ENCODE assay signal across 11 cellular contexts in the genomic region with DNA sequence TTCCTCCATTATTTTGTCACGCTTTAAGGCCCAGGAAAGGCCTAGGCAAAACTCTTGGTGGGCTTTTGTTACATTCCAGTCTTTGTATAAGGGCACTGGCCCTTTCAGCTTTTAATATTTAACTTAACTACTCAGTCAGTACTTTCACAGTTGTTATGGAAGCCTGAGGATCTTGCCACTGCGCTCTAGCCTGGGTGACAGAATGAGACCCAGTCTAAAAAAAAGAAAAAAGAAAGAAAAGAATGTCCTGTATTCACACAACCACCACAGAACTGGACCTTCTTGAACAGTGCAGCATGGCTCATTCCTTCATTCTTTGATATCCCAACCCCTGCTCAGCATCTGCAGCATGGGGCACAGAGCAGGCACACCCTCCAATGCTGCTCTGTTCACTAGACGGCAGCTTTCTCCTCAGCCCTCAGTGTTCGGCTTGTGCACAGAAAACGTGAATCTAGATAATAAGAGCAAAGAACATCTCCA. TPM values are rescaled to one million over a fixed set of nuclear protein-coding genes. Genes with fewer than 3 reads are reported as not detected.
DNase-seq lines count a peak whose midpoint lies in the region; ATAC-seq and TF ChIP-seq lines count a peak whose summit lies in the region.
"Had no signal": no experiment of that assay in that cellular context is flagged by ENCODE, and none has a peak within 500 bp of the region (broad histone marks: within the 10 kb centered on the region; RNA-seq: fewer than 3 reads in every experiment).

No MANE protein-coding gene starts in this region.

- H3K36me3 ChIP-seq in BLaER1 treated with 17β-estradiol and CSF1 and Interleukin-3, amounts not matched to agents 10 nM and 100 nM: no peaks in the 10 kb centered on the region
- H3K36me3 ChIP-seq in mesodermal cell (ENCODE audit: control insufficient read depth, insufficient read depth, low read length) (no peaks in the 10 kb centered on the region), osteoblast (ENCODE audit: insufficient read depth, low read length) (no peaks in the 10 kb centered on the region), upper lobe of right lung (no peaks in the 10 kb centered on the region)

- ATAC-seq in HG02678 (IDR thresholded peaks at IDR 0.05; ENCODE audit: unreplicated experiment) (peak; percentile 2), upper lobe of right lung (no peak)
- ATAC-seq: activated T-cell treated with anti-CD3 and anti-CD28 coated beads, Interleukin-2, amount 50 U/mL, for 72 hours had no signal

- H3K4me2 ChIP-seq in BLaER1 treated with 17β-estradiol and CSF1 and Interleukin-3, amounts not matched to agents 10 nM and 100 nM: peak overlapping the region; percentile 80 to 94 (median 88)
- H3K4me2 ChIP-seq in osteoblast (ENCODE audit: insufficient read depth, low read length): no peak overlapping the region

- no peaks in the 10 kb centered on the region for H3K79me2 ChIP-seq in osteoblast (ENCODE audit: insufficient read depth, low read length)

- DNase-seq in osteoblast (ENCODE audit: insufficient read length, low spot score, missing footprints): no peak
- no peak for DNase-seq in upper lobe of right lung
- no peak for DNase-seq in SHP77 (lab: John Stamatoyannopoulos, UW)
- DNase-seq in activated CD4-positive, alpha-beta T cell treated with anti-CD3 and anti-CD28 coated beads for 4 hours: no peak
- DNase-seq: activated T-cell treated with anti-CD3 and anti-CD28 coated beads, Interleukin-2, amount 50 U/mL, for 72 hours; HCEC 1CT had no signal

- H3K4me3 ChIP-seq in BLaER1 treated with 17β-estradiol and CSF1 and Interleukin-3, amounts not matched to agents 10 nM and 100 nM: peak overlapping the region in 3 of 10 experiments; percentile 9 to 55 (median 12); a peak in 2 of 20 replicates
- no peak overlapping the region for H3K4me3 ChIP-seq in mesodermal cell (ENCODE audit: extremely low read depth, insufficient read depth, low read length, poor library complexity, severe bottlenecking)
- H3K4me3 ChIP-seq in osteoblast (ENCODE audit: insufficient read depth, low read length): no peak overlapping the region
- no peak overlapping the region for H3K4me3 ChIP-seq in upper lobe of right lung

- peaks cover 33 to 82% (median 54%) of the 10 kb centered on the region in 10 experiments for H3K4me1 ChIP-seq in BLaER1 treated with 17β-estradiol and CSF1 and Interleukin-3, amounts not matched to agents 10 nM and 100 nM
- peaks cover 17% of the 10 kb centered on the region for H3K4me1 ChIP-seq in mesodermal cell (ENCODE audit: control insufficient read depth, insufficient read depth, low read length, poor library complexity, severe bottlenecking)
- H3K4me1 ChIP-seq in osteoblast (ENCODE audit: insufficient read depth, low read length): peaks cover 12% of the 10 kb centered on the region
- H3K4me1 ChIP-seq in upper lobe of right lung: peaks cover 17% of the 10 kb centered on the region

- no peaks in the 10 kb centered on the region for H4K20me1 ChIP-seq in BLaER1 treated with 17β-estradiol and CSF1 and Interleukin-3, amounts not matched to agents 10 nM and 100 nM
- no peaks in the 10 kb centered on the region for H4K20me1 ChIP-seq in osteoblast (ENCODE audit: insufficient read depth, low read length)

- no peaks in the 10 kb centered on the region for H3K27me3 ChIP-seq in BLaER1 treated with 17β-estradiol and CSF1 and Interleukin-3, amounts not matched to agents 10 nM and 100 nM
- H3K27me3 ChIP-seq in osteoblast (ENCODE audit: insufficient read depth, low read length) (no peaks in the 10 kb centered on the region), upper lobe of right lung (no peaks in the 10 kb centered on the region)

- H3K9me3 ChIP-seq in BLaER1 treated with 17β-estradiol and CSF1 and Interleukin-3, amounts not matched to agents 10 nM and 100 nM (replicated peaks in 1 of 11): peaks cover 7 to 15% (median 12%) of the 10 kb centered on the region in 11 experiments; a peak in 18 of 22 replicates
- H3K9me3 ChIP-seq in mesodermal cell (ENCODE audit: control insufficient read depth, low read length) (no peaks in the 10 kb centered on the region), osteoblast (ENCODE audit: low read depth, low read length) (no peaks in the 10 kb centered on the region), upper lobe of right lung (no peaks in the 10 kb centered on the region)

- intact Hi-C loops in upper lobe of right lung (cut with DNase I): no loop called here

- WGBS in mesodermal cell (ENCODE audit: insufficient coverage in 2 of 2), 2 experiments: 84 to 93% methylated on average over 3 of the region's 5 CpGs

- no peak for TF ChIP-seq CTCF in osteoblast (IDR thresholded peaks at IDR 0.05; ENCODE audit: extremely low read depth, low read depth, low read length)
- no peak for TF ChIP-seq CTCF in upper lobe of right lung (IDR thresholded peaks at IDR 0.05)

- H2AFZ ChIP-seq in osteoblast (ENCODE audit: low read length): no peak overlapping the region

- H3K9ac ChIP-seq in BLaER1 treated with 17β-estradiol and CSF1 and Interleukin-3, amounts not matched to agents 10 nM and 100 nM: peak overlapping the region; percentile 40 to 78 (median 72); a peak in 20 of 22 replicates

- peak overlapping the region in 10 of 11 experiments; percentile 68 to 92 (median 85); a peak in 20 of 22 replicates for H3K27ac ChIP-seq in BLaER1 treated with 17β-estradiol and CSF1 and Interleukin-3, amounts not matched to agents 10 nM and 100 nM
- H3K27ac ChIP-seq in angular gyrus (ENCODE audit: low read depth, low read length) (peak overlapping the region; percentile 98), mesodermal cell (ENCODE audit: low read depth, low read length, severe bottlenecking) (peak overlapping the region; percentile 50), osteoblast (ENCODE audit: low read depth, low read length) (no peak overlapping the region), upper lobe of right lung (no peak overlapping the region)

RNA-seq across cellular contexts. Expression of a gene that starts 59.6 kb away (rescaled TPM):
- polyA plus RNA-seq in mesodermal cell (2013, experiment 1 of 2): 4.8 TPM
- polyA plus RNA-seq in mesodermal cell (2013, experiment 2 of 2): 4.9 TPM
- total RNA-seq in osteoblast (under 0.01 TPM in 1 of 2 replicates, not detected in the other), upper lobe of right lung (119 TPM)
- total RNA-seq: LHCN-M2 had no signal

Comparison
In these comparisons a context has a peak if more than half of its experiments do, and no peak if none do; other contexts are left out.
1. H3K27ac ChIP-seq: peak in BLaER1 treated with 17β-estradiol and CSF1 and Interleukin-3, amounts not matched to agents 10 nM and 100 nM (10 of 11), angular gyrus (single experiment) and mesodermal cell (single experiment); none in osteoblast (single experiment) and upper lobe of right lung (single experiment).
2. RNA of a gene that starts 59.6 kb away (total RNA-seq): 119 TPM in upper lobe of right lung (single experiment); under 0.01 TPM in osteoblast; every median in the first group is over 100 times any median in the second.